Comparison of ENCODE assay signal across 8 cellular contexts in genomic region chr7:106767498-106768323, GRCh38.
DNase-seq lines count a peak whose midpoint lies in the region; ATAC-seq, FAIRE-seq and TF ChIP-seq lines count a peak whose summit lies in the region.

No MANE protein-coding gene starts in this region.

- H3K27ac ChIP-seq in DND-41 (ENCODE audit: low read length): peak overlapping the region; percentile 78
- peak overlapping the region; percentile 85 for H3K27ac ChIP-seq in IMR-90 (ENCODE audit: insufficient read depth, low read length)
- H3K27ac ChIP-seq in endothelial cell of umbilical vein (ENCODE audit: insufficient read depth, low read depth, low read length): no peak overlapping the region

- H4K91ac ChIP-seq in IMR-90 (ENCODE audit: insufficient read depth, low read depth, low read length): peak overlapping the region; percentile 93

- peak overlapping the region; percentile 41 for H3K56ac ChIP-seq in IMR-90 (ENCODE audit: extremely low read depth, insufficient read depth, low read length)

- H3K4me3 ChIP-seq in DND-41 (ENCODE audit: low read depth in 1 of 2, low read length in 2 of 2) (peak overlapping the region in 1 of 2 experiments; percentile 45; a peak in 2 of 4 replicates), IMR-90 (ENCODE audit: insufficient read depth, low read depth, low read length) (peak overlapping the region; percentile 17; the same call in 1 of the 2 replicates), endothelial cell of umbilical vein (replicated peaks in 1 of 3; ENCODE audit: insufficient read depth in 1 of 3, low read depth in 1 of 3, low read length in 3 of 3) (no peak overlapping the region), BE2C (ENCODE audit: low read depth, low read length) (no peak overlapping the region)

- H3K9me3 ChIP-seq in DND-41 (ENCODE audit: insufficient read depth, low read length, severe bottlenecking) (no peaks in the 10 kb centered on the region), IMR-90 (ENCODE audit: control insufficient read depth, insufficient read depth, low read length) (no peaks in the 10 kb centered on the region), endothelial cell of umbilical vein (replicated peaks; ENCODE audit: control insufficient read depth, insufficient read depth, low read length) (no peaks in the 10 kb centered on the region), BE2C (no peaks in the 10 kb centered on the region)

- H3K27me3 ChIP-seq in DND-41 (ENCODE audit: insufficient read depth, low read length, poor library complexity) (no peaks in the 10 kb centered on the region), IMR-90 (ENCODE audit: control insufficient read depth, insufficient read depth, low read length) (no peaks in the 10 kb centered on the region), endothelial cell of umbilical vein (ENCODE audit: control insufficient read depth in 2 of 2, insufficient read depth in 2 of 2, low read length in 2 of 2) (no peaks in the 10 kb centered on the region), BE2C (no peaks in the 10 kb centered on the region)

- H4K20me1 ChIP-seq in DND-41 (ENCODE audit: insufficient read depth, low read length) (no peaks in the 10 kb centered on the region), IMR-90 (ENCODE audit: insufficient read depth, low read length) (no peaks in the 10 kb centered on the region), endothelial cell of umbilical vein (replicated peaks; ENCODE audit: control insufficient read depth, extremely low read depth, insufficient read depth, low read length) (no peaks in the 10 kb centered on the region)

- H3K9me1 ChIP-seq in IMR-90 (ENCODE audit: insufficient read depth, low read length) (peaks cover 13% of the 10 kb centered on the region), endothelial cell of umbilical vein (replicated peaks; ENCODE audit: control insufficient read depth, extremely low read depth, insufficient read depth, low read length) (no peaks in the 10 kb centered on the region)

- H3K36me3 ChIP-seq in DND-41 (ENCODE audit: insufficient read depth, low read length) (no peaks in the 10 kb centered on the region), IMR-90 (ENCODE audit: control insufficient read depth, insufficient read depth, low read length) (no peaks in the 10 kb centered on the region), endothelial cell of umbilical vein (ENCODE audit: control insufficient read depth in 2 of 2, extremely low read depth in 1 of 2, insufficient read depth in 2 of 2, low read length in 2 of 2) (no peaks in the 10 kb centered on the region), BE2C (no peaks in the 10 kb centered on the region)

- dilution Hi-C loops in IMR-90 (cut with HindIII; ENCODE audit: low sequenced_read_pairs, unreplicated experiment) (no loop called here), endothelial cell of umbilical vein (cut with MboI; ENCODE audit: extremely low pct_ligation_motif_present, low sequenced_read_pairs) (no loop called here)

- POLR2A ChIA-PET in IMR-90 (lab: Charles Lee; ENCODE audit: unreplicated experiment): interaction anchor here (0.5 to 0.6 kb wide), 2 partner anchors 332 to 483 kb away, joined by 3 to 5 read pairs; partner anchors contain the start of gene NAMPT
- POLR2A ChIA-PET in endothelial cell of umbilical vein (lab: Charles Lee): no interaction called here

- peak overlapping the region; percentile 99 for H3K18ac ChIP-seq in IMR-90 (ENCODE audit: low read depth, low read length)

- peak overlapping the region; percentile 89; the same call in 2 of the 3 replicates for H2BK15ac ChIP-seq in IMR-90 (ENCODE audit: low read depth, low read length)

- WGBS in IMR-90 (ENCODE audit: extremely low coverage in 2 of 2, insufficient read length in 1 of 2), 2 experiments: 86% methylated on average over 2 of the region's 8 CpGs; no CpG with 5 or more reads in 1 of the 2 experiments

- H3K14ac ChIP-seq in IMR-90 (replicated peaks; ENCODE audit: low read depth, low read length): peak overlapping the region; percentile 65

- peak overlapping the region; percentile 98 for H4K5ac ChIP-seq in IMR-90 (ENCODE audit: low read depth, low read length)

- H2BK5ac ChIP-seq in IMR-90 (ENCODE audit: low read depth, low read length, poor library complexity, severe bottlenecking): peak overlapping the region; percentile 99

- H3K79me1 ChIP-seq in IMR-90 (ENCODE audit: low read depth in 1 of 2, low read length in 2 of 2): peaks cover 27 to 54% of the 10 kb centered on the region in 2 experiments; a peak in 3 of 4 replicates

- no peak overlapping the region for H2AK9ac ChIP-seq in IMR-90 (replicated peaks; ENCODE audit: low read depth, low read length, poor library complexity)

- H3K4me1 ChIP-seq in DND-41 (ENCODE audit: insufficient read depth, low read length) (peaks cover 38% of the 10 kb centered on the region), IMR-90 (ENCODE audit: control insufficient read depth, insufficient read depth, low read length) (peaks cover 26% of the 10 kb centered on the region), endothelial cell of umbilical vein (ENCODE audit: control insufficient read depth, extremely low read depth, insufficient read depth, low read length) (peaks cover 19% of the 10 kb centered on the region), BE2C (no peaks in the 10 kb centered on the region)

- peak; percentile 47 for TF ChIP-seq CTCF in DND-41 (IDR thresholded peaks at IDR 0.05; ENCODE audit: borderline replicate concordance, extremely low read depth, low read length, poor library complexity, severe bottlenecking)
- no peak for TF ChIP-seq CTCF in IMR-90 (conservative IDR thresholded peaks at IDR 0.05; ENCODE audit: low read depth, low read length)
- TF ChIP-seq CTCF in endothelial cell of umbilical vein (IDR thresholded peaks at IDR 0.05; ENCODE audit: extremely low read depth in 1 of 2, insufficient read depth in 1 of 2, low read depth in 1 of 2, low read length in 2 of 2): no peak
- TF ChIP-seq CTCF in BE2C (IDR thresholded peaks at IDR 0.05; ENCODE audit: low read depth, low read length): no peak

- FAIRE-seq in endothelial cell of umbilical vein (lab: Jason Lieb, UNC): no peak

- ATAC-seq in DND-41 (ENCODE audit: insufficient read depth, low read depth): peak; percentile 83
- peak; percentile 60 for ATAC-seq in GM21390 (IDR thresholded peaks at IDR 0.05; ENCODE audit: unreplicated experiment)
- ATAC-seq in IMR-90 (ENCODE audit: low read depth): peak; percentile 70

- peak overlapping the region; percentile 71 for H2AFZ ChIP-seq in DND-41 (ENCODE audit: low read depth, low read length)
- H2AFZ ChIP-seq in IMR-90 (replicated peaks; ENCODE audit: low read length, poor library complexity): no peak overlapping the region
- H2AFZ ChIP-seq in endothelial cell of umbilical vein (ENCODE audit: low read depth, low read length): peak overlapping the region; percentile 6

- DNase-seq in DND-41: peak; percentile 81
- peak; percentile 90 for DNase-seq in IMR-90
- no peak for DNase-seq in endothelial cell of umbilical vein (ENCODE audit: low read depth, low spot score)
- DNase-seq in BE2C: no peak
- no peak for DNase-seq in C1 segment of cervical spinal cord (lab: John Stamatoyannopoulos, UW)
- no peak for DNase-seq in NCI-H2227 treated with DMSO at 0.1 percent for 48 hours (lab: John Stamatoyannopoulos, UW)
- DNase-seq in NCI-H146 treated with DMSO at 0.1 percent for 48 hours (lab: John Stamatoyannopoulos, UW; ENCODE audit: unreplicated experiment): no peak

- H2BK120ac ChIP-seq in IMR-90 (ENCODE audit: low read depth, low read length): peak overlapping the region; percentile 100

- peak overlapping the region; percentile 66 for H3K4me2 ChIP-seq in DND-41 (ENCODE audit: insufficient read depth, low read length)
- peak overlapping the region; percentile 82 for H3K4me2 ChIP-seq in IMR-90 (ENCODE audit: low read depth, low read length)
- H3K4me2 ChIP-seq in endothelial cell of umbilical vein (ENCODE audit: insufficient read depth, low read length): no peak overlapping the region

- H3K4ac ChIP-seq in IMR-90 (ENCODE audit: low read depth, low read length): peak overlapping the region; percentile 92

- BruUV-seq in IMR-90 (replicated peaks; lab: Mats Ljungman, UMichigan) (no TSS peak), endothelial cell of umbilical vein (replicated peaks; lab: Mats Ljungman, UMichigan) (no TSS peak)

- peak overlapping the region; percentile 85 for H2BK20ac ChIP-seq in IMR-90 (ENCODE audit: low read depth, low read length)

- H3K79me2 ChIP-seq in DND-41 (ENCODE audit: insufficient read depth, low read length) (no peaks in the 10 kb centered on the region), endothelial cell of umbilical vein (ENCODE audit: control insufficient read depth, insufficient read depth, low read length) (no peaks in the 10 kb centered on the region)

- H4K8ac ChIP-seq in IMR-90 (ENCODE audit: low read depth in 2 of 2, low read length in 2 of 2): peak overlapping the region; percentile 81 to 90

- H3K9ac ChIP-seq in DND-41 (ENCODE audit: low read depth, low read length): peak overlapping the region; percentile 48
- no peak overlapping the region for H3K9ac ChIP-seq in IMR-90 (ENCODE audit: low read depth, low read length)
- H3K9ac ChIP-seq in endothelial cell of umbilical vein (replicated peaks; ENCODE audit: extremely low read depth, insufficient read depth, low read length): no peak overlapping the region

- CTCF ChIA-PET in IMR-90 (lab: Yijun Ruan, JAX): interaction anchor here (0.6 to 0.7 kb wide), 3 partner anchors 11 to 591 kb away, joined by 3 read pairs; no protein-coding TSS in a partner anchor
- CTCF ChIA-PET in endothelial cell of umbilical vein (lab: Charles Lee): interaction anchor here (0.8 to 1.1 kb wide), 3 partner anchors 12 to 225 kb away, joined by 3 to 4 read pairs (median 3); no protein-coding TSS in a partner anchor

- TF ChIP-seq POLR2A in IMR-90 (IDR thresholded peaks at IDR 0.05; ENCODE audit: low read depth, low read length): no peak
- no peak for TF ChIP-seq POLR2A in endothelial cell of umbilical vein (IDR thresholded peaks at IDR 0.05; ENCODE audit: low read depth, low read length)

- TF ChIP-seq RAD21 in IMR-90 (IDR thresholded peaks at IDR 0.05; ENCODE audit: low read length): no peak

- peak overlapping the region; percentile 70 for H3K23ac ChIP-seq in IMR-90 (ENCODE audit: low read depth, low read length)

- intact Hi-C loops in IMR-90 (cut with micrococcal nuclease) (no loop called here), endothelial cell of umbilical vein (cut with micrococcal nuclease) (no loop called here)

- peak overlapping the region; percentile 94 for H2AK5ac ChIP-seq in IMR-90 (ENCODE audit: low read depth, low read length)

- in situ Hi-C loops in IMR-90 (cut with MboI; ENCODE audit: low sequenced_read_pairs): no loop called here

TF ChIP-seq in IMR-90, 13 proteins besides CTCF, POLR2A, EP300 and RAD21 (continues in another document):
- no peak for TF ChIP-seq CHD1 (IDR thresholded peaks at IDR 0.05; ENCODE audit: low read depth, low read length)
- TF ChIP-seq BHLHE40 (IDR thresholded peaks at IDR 0.05; ENCODE audit: low read depth, low read length): peak; percentile 90

TF ChIP-seq in endothelial cell of umbilical vein, 7 proteins besides CTCF, POLR2A, EP300 and RAD21 (continues in another document):
- TF ChIP-seq FOS (IDR thresholded peaks at IDR 0.05; ENCODE audit: borderline replicate concordance, insufficient read depth, low read length) (no peak), GATA2 (IDR thresholded peaks at IDR 0.05; ENCODE audit: insufficient read depth, insufficient read length, low read depth, low read length) (no peak), EZH2 (IDR thresholded peaks at IDR 0.05; ENCODE audit: borderline replicate concordance, low read depth, low read length, severe bottlenecking) (no peak)

Comparison
In these comparisons a context has a peak if more than half of its experiments do, and no peak if none do; other contexts are left out.
1. DNase-seq: peak in DND-41 (single experiment) and IMR-90 (single experiment); none in endothelial cell of umbilical vein (single experiment), BE2C (single experiment), C1 segment of cervical spinal cord (0 of 14), NCI-H2227 treated with DMSO at 0.1 percent for 48 hours (single experiment) and NCI-H146 treated with DMSO at 0.1 percent for 48 hours (single experiment).
2. Peak in every context shown above with its lines, with median percentiles within 50 percentile points of each other: ATAC-seq.